In the genomic region with DNA sequence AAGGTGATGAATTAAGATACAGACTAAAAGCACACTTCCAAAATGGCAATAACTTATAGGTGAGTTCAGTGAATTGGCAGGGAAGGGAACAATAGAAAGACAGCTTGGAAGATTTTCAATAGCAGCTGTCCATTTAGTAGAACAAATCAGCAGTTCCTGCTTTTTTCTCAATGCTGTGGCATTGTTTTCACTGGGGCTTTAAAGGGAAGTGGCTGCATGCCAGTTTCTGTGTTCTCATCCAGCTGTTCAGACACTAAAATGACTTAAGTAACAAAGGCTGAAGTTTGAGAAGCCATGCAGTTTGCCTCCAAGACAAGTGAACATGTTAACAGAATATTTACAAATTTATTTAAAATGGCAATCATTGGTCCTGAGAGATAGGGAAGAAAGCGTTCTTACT, we compare ENCODE assay signal across 17 cellular contexts.
DNase-seq lines count a peak whose midpoint lies in the region; ATAC-seq lines count a peak whose summit lies in the region.
"Had no signal": no experiment of that assay in that cellular context is flagged by ENCODE, and none has a peak within 500 bp of the region (broad histone marks: within the 10 kb centered on the region; RNA-seq: fewer than 3 reads in every experiment).

No MANE protein-coding gene starts in this region.

- DNase-seq in NOMO-1 treated with DMSO at 0.1 percent for 48 hours (lab: John Stamatoyannopoulos, UW; ENCODE audit: unreplicated experiment), result peak; percentile 39
- no peak for DNase-seq in NOMO-1 treated with dmso at 0.1 percent for 144 hours (lab: John Stamatoyannopoulos, UW; ENCODE audit: unreplicated experiment)
- peak; percentile 79 for DNase-seq in NCI-H2171 treated with DMSO at 0.1 percent for 48 hours (lab: John Stamatoyannopoulos, UW)
- DNase-seq in globus pallidus (ENCODE audit: low spot score), result peak; percentile 19
- no peak for DNase-seq in NCI-H524 treated with DMSO at 0.1 percent for 48 hours (lab: John Stamatoyannopoulos, UW)
- no peak for DNase-seq in 8988T
- DNase-seq: activated CD8-positive, alpha-beta T cell treated with anti-CD3 and anti-CD28 coated beads, Interleukin-2, amount 10 ng/mL, durations not matched to agents 7 days and 5 days; central memory CD4-positive, alpha-beta T cell; effector CD4-positive, alpha-beta T cell; hippocampal formation; kidney glomerular epithelial cell; NCI-H510A; T-cell; WERI-Rb-1 had no signal

- no peak for ATAC-seq in GM21619 (IDR thresholded peaks at IDR 0.05; ENCODE audit: unreplicated experiment)
- ATAC-seq: activated CD8-positive, alpha-beta T cell treated with anti-CD3 and anti-CD28 coated beads, Interleukin-2, amount 10 ng/mL, durations not matched to agents 7 days and 5 days; HCT116; sciatic nerve; T-cell had no signal

Comparison
In these comparisons a context has a peak if more than half of its experiments do, and no peak if none do; other contexts are left out.
1. DNase-seq: peak in NOMO-1 treated with DMSO at 0.1 percent for 48 hours (single experiment), NCI-H2171 treated with DMSO at 0.1 percent for 48 hours (single experiment) and globus pallidus (single experiment); none in NOMO-1 treated with dmso at 0.1 percent for 144 hours (single experiment), NCI-H524 treated with DMSO at 0.1 percent for 48 hours (single experiment) and 8988T (single experiment).